1 cellular context compared by ENCODE assay signal in the genomic region with DNA sequence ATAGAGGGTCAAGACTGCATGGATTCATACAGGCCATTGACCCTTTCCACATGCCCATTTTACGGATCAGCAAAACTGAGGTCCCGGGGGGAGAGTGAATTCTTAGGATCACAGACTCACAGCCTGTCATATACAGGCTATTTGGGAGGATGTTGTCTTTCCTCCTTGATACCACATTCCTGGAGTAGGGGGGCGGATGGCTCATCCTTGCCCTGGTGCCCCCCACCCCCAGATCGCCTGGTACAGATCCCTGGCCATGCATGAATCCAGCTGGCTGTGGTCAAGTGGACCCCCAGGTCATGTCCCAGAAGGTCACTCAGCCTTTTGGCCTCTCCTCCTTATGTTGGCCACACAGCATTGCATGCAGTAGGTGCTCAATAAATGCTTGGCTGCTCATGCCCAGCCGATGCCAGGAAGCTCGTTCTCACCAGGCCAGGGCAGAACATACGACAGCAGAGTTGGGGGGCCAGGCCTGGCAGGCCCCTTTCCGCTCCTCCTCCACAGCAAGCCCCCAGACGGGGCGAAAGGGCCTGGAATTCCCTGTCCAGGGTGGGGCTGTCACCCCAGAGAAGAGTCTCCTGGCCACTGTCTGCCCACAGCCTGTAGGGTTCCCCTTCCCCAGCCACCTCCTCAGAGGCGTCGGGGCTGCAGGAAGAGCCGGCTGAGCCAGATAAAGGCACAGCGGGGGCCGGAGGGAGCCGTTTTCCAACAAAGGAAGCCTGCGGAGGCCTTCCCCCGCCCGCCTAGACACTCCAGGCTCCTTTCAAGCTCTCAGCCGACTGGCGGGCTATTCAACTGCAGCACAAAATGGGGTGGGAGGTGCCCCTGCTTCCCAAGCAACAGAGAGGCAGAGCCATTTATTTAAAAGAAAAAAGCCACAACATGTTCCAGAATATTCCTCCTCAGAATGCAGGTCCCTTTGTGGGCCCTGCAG.
TF ChIP-seq lines count a peak whose summit lies in the region.

No MANE protein-coding gene starts in this region.

TF ChIP-seq in IMR-90, 13 proteins besides CTCF, POLR2A, EP300 and RAD21 (continued from another document):
- TF ChIP-seq, protein P1, sequence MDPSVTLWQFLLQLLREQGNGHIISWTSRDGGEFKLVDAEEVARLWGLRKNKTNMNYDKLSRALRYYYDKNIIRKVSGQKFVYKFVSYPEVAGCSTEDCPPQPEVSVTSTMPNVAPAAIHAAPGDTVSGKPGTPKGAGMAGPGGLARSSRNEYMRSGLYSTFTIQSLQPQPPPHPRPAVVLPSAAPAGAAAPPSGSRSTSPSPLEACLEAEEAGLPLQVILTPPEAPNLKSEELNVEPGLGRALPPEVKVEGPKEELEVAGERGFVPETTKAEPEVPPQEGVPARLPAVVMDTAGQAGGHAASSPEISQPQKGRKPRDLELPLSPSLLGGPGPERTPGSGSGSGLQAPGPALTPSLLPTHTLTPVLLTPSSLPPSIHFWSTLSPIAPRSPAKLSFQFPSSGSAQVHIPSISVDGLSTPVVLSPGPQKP (IDR thresholded peaks at IDR 0.05; ENCODE audit: borderline replicate concordance, low read depth, low read length) = no peak
